In the genomic region with DNA sequence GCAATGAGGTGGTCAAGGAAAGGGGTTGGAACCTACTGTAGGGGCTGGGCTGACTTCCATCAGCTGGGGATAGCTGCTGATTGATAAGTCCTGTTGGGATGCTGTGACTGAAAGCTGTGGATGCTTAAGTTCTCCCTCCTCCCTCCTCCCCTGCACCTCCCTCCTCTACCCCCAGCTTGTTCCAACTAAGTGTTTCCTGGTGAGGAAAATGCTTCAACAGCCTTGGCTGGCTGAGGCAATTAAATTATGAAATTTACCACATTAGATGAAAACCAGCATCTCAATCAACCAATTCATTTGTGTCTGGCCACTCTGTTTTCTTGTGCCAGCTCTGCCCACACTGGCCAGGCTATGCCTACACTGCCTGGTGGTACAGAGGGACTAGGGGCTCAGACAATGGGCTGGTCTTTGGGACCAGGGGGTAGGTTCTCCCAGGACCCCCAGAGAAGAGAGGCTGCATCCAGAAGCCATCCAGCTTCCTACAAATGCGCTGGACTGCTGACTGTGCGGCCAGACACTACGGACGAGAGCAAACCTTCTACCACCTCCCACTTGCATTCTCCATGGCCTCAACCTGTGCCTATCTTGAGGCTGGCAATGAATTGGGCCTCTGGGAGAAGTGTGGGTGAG, we compare ENCODE assay signal across 18 cellular contexts. TPM values are rescaled to one million over a fixed set of nuclear protein-coding genes. Genes with fewer than 3 reads are reported as not detected.
DNase-seq lines count a peak whose midpoint lies in the region; ATAC-seq and TF ChIP-seq lines count a peak whose summit lies in the region.
"Had no signal": no experiment of that assay in that cellular context is flagged by ENCODE, and none has a peak within 500 bp of the region (broad histone marks: within the 10 kb centered on the region; RNA-seq: fewer than 3 reads in every experiment).

No MANE protein-coding gene starts in this region.

- no peak overlapping the region for H3K27ac ChIP-seq in gastrocnemius medialis
- H3K27ac ChIP-seq: ovary had no signal

- H3K27ac Mint-ChIP-seq in T-cell (peak overlapping the region in 1 of 2 donors; percentile 28), glutamatergic neuron (ENCODE audit: unreplicated experiment) (no peak overlapping the region)
- H3K27ac Mint-ChIP-seq: stimulated activated naive B cell treated with anti-CD40 and anti-IgM and Interleukin-4, amounts not matched to agents 10 μg/mL and 1 μg/mL and 100 μg/mL, for 72 hours had no signal

- no peaks in the 10 kb centered on the region for H3K36me3 ChIP-seq in gastrocnemius medialis
- H3K36me3 ChIP-seq: MG63, ovary had no signal

- in situ Hi-C loops in gastrocnemius medialis (cut with MboI; ENCODE audit: low sequenced_read_pairs in 4 of 4) = no loop called here

- no peaks in the 10 kb centered on the region for H3K9me3 ChIP-seq in gastrocnemius medialis
- H3K9me3 ChIP-seq: MG63, ovary had no signal

- intact Hi-C loops in posterior vena cava (cut with DNase I) (loop anchor here in 1 of 2 donors (5.0 kb wide), 1 partner anchor 40 kb away; no protein-coding TSS in a partner anchor), gastrocnemius medialis (cut with DNase I; ENCODE audit: low total_unique reads) (loop anchor here (5.0 to 10.0 kb wide), 4 partner anchors 60 to 373 kb away; no protein-coding TSS in a partner anchor)

- no peak overlapping the region for H3K4me3 ChIP-seq in gastrocnemius medialis
- H3K4me3 ChIP-seq: ovary had no signal

- DNase-seq in D341Med (ENCODE audit: low spot score) = peak; percentile 14
- no peak for DNase-seq in T-cell
- DNase-seq in glutamatergic neuron = no peak
- peak; percentile 68 for DNase-seq in posterior vena cava (ENCODE audit: low spot score)
- DNase-seq in gastrocnemius medialis = no peak
- no peak for DNase-seq in stimulated activated naive CD4-positive, alpha-beta T cell (lab: John Stamatoyannopoulos, UW)
- no peak for DNase-seq in T1000 (lab: John Stamatoyannopoulos, UW)
- DNase-seq: activated CD8-positive, alpha-beta memory T cell treated with anti-CD3 and anti-CD28 coated beads for 24 hours; activated naive CD8-positive, alpha-beta T cell treated with anti-CD3 and anti-CD28 coated beads, Interleukin-2, amount 50 U/mL, for 24 hours; AML-193; MG63; NCI-H146; NCI-H82; stimulated activated naive B cell treated with anti-CD40 and anti-IgM and Interleukin-4, amounts not matched to agents 10 μg/mL and 1 μg/mL and 100 μg/mL, for 72 hours; T-helper 9 cell had no signal

- H3K4me3 Mint-ChIP-seq in T-cell = peak overlapping the region in 2 of 3 donors; percentile 31 to 84
- H3K4me3 Mint-ChIP-seq in glutamatergic neuron (ENCODE audit: unreplicated experiment) = peak overlapping the region; percentile 96
- H3K4me3 Mint-ChIP-seq: stimulated activated naive B cell treated with anti-CD40 and anti-IgM and Interleukin-4, amounts not matched to agents 10 μg/mL and 1 μg/mL and 100 μg/mL, for 72 hours had no signal

- peaks cover 60 to 67% (median 61%) of the 10 kb centered on the region in 3 donors for H3K4me1 Mint-ChIP-seq in T-cell
- peaks cover 53% of the 10 kb centered on the region for H3K4me1 Mint-ChIP-seq in glutamatergic neuron (ENCODE audit: low read depth, unreplicated experiment)

- ATAC-seq in T-cell (replicated peaks in 1 of 4) = no peak
- no peak for ATAC-seq in gastrocnemius medialis
- ATAC-seq: activated naive CD8-positive, alpha-beta T cell treated with anti-CD3 and anti-CD28 coated beads, Interleukin-2, amount 50 U/mL, for 24 hours; esophagus mucosa; sciatic nerve; stimulated activated naive B cell treated with anti-CD40 and anti-IgM and Interleukin-4, amounts not matched to agents 10 μg/mL and 1 μg/mL and 100 μg/mL, for 72 hours had no signal

- TF ChIP-seq CTCF in glutamatergic neuron (IDR thresholded peaks at IDR 0.05; ENCODE audit: partially characterized antibody, unreplicated experiment) (no peak), gastrocnemius medialis (IDR thresholded peaks at IDR 0.05 in 4 of 5, conservative IDR thresholded peaks at IDR 0.05 in 1 of 5) (no peak)

- POLR2A ChIA-PET in T-cell (lab: Charles Lee) = interaction anchor here in 1 of 2 donors (0.6 to 0.7 kb wide), 3 partner anchors 125 to 413 kb away, joined by 3 to 5 read pairs (median 3); no protein-coding TSS in a partner anchor

- no peaks in the 10 kb centered on the region for H3K9me3 Mint-ChIP-seq in T-cell
- peaks cover 8% of the 10 kb centered on the region for H3K9me3 Mint-ChIP-seq in glutamatergic neuron (ENCODE audit: unreplicated experiment)
- H3K9me3 Mint-ChIP-seq: activated naive CD8-positive, alpha-beta T cell treated with anti-CD3 and anti-CD28 coated beads, Interleukin-2, amount 50 U/mL, for 24 hours; stimulated activated naive B cell treated with anti-CD40 and anti-IgM and Interleukin-4, amounts not matched to agents 10 μg/mL and 1 μg/mL and 100 μg/mL, for 72 hours had no signal

- peaks cover 24 to 30% of the 10 kb centered on the region in 2 donors for H3K4me1 ChIP-seq in gastrocnemius medialis

- no peaks in the 10 kb centered on the region for H3K27me3 ChIP-seq in gastrocnemius medialis
- H3K27me3 ChIP-seq: MG63, ovary had no signal

- CTCF ChIA-PET in T-cell (lab: Charles Lee) = interaction anchor here in 1 of 2 donors (0.6 kb wide), 1 partner anchor 61 kb away, joined by 3 read pairs; no protein-coding TSS in a partner anchor

- no peak for TF ChIP-seq POLR2A in gastrocnemius medialis (IDR thresholded peaks at IDR 0.05)

- H3K27me3 Mint-ChIP-seq in T-cell (no peaks in the 10 kb centered on the region), glutamatergic neuron (ENCODE audit: unreplicated experiment) (peaks cover 11% of the 10 kb centered on the region)
- H3K27me3 Mint-ChIP-seq: activated naive CD8-positive, alpha-beta T cell treated with anti-CD3 and anti-CD28 coated beads, Interleukin-2, amount 50 U/mL, for 24 hours had no signal

- H3K36me3 Mint-ChIP-seq in T-cell (peaks cover 3% of the 10 kb centered on the region), glutamatergic neuron (ENCODE audit: unreplicated experiment) (no peaks in the 10 kb centered on the region)

RNA-seq across cellular contexts. Expression of a gene that starts 2.5 kb away (rescaled TPM):
- total RNA-seq in T-cell = 10 to 100 TPM in 4 of 5 donors, 1 to 10 TPM in 1; 7.9 to 16.7 (median 13.6) TPM
- total RNA-seq in glutamatergic neuron (ENCODE audit: unreplicated experiment) = 45.1 TPM
- total RNA-seq in posterior vena cava = 10 to 100 TPM; 10.0 to 10.3 TPM
- 1 to 10 TPM; 4.8 to 7.0 (median 6.8) TPM for total RNA-seq in gastrocnemius medialis

Comparison
In these comparisons a context has a peak if more than half of its experiments do, and no peak if none do; other contexts are left out.
1. DNase-seq: peak in D341Med (single experiment) and posterior vena cava (single experiment); none in T-cell (0 of 34), glutamatergic neuron (single experiment), gastrocnemius medialis (0 of 2), stimulated activated naive CD4-positive, alpha-beta T cell (0 of 6) and T1000 (single experiment).